ENCODE assay signal across 7 cellular contexts in genomic region chr16:54353097-54353496, GRCh38.
"Had no signal": no experiment of that assay in that cellular context is flagged by ENCODE, and none has a peak within 500 bp of the region (broad histone marks: within the 10 kb centered on the region; RNA-seq: fewer than 3 reads in every experiment).

No MANE protein-coding gene starts in this region.

- DNase-seq: GM23248, GOT3, H7, HFFc6, KBM-7 had no signal

- H3K36me3 ChIP-seq: HAP-1 had no signal

- H3K9me3 ChIP-seq: HAP-1 had no signal

- H3K27ac ChIP-seq: GM23248, HL-60 had no signal

- H3K4me1 ChIP-seq: HAP-1 had no signal

- H3K4me3 ChIP-seq: GM23248, HAP-1 had no signal
